ENCODE assay signal across 12 cellular contexts in genomic region chr6:40077315-40077714, GRCh38.
A peak's percentile ranks its signal among the peaks of the same experiment; 100 is the strongest.
DNase-seq lines count a peak whose midpoint lies in the region; ATAC-seq and TF ChIP-seq lines count a peak whose summit lies in the region.
"Had no signal": no experiment of that assay in that cellular context is flagged by ENCODE, and none has a peak within 500 bp of the region (broad histone marks: within the 10 kb centered on the region; RNA-seq: fewer than 3 reads in every experiment).

No MANE protein-coding gene starts in this region.

- H3K79me2 ChIP-seq in mammary epithelial cell (ENCODE audit: insufficient read depth, low read length) (no peaks in the 10 kb centered on the region), trophoblast cell (ENCODE audit: control insufficient read depth, insufficient read depth, low read length, poor library complexity) (no peaks in the 10 kb centered on the region)

- ATAC-seq in esophagus mucosa = peak; percentile 35
- ATAC-seq: GM23338 had no signal

- no peak overlapping the region for H3K18ac ChIP-seq in trophoblast cell (ENCODE audit: low read length)
- no peak overlapping the region for H3K18ac ChIP-seq in mesenchymal stem cell (ENCODE audit: low read depth in 1 of 2, low read length in 2 of 2)

- WGBS in mammary epithelial cell (ENCODE audit: low coverage, missing lambda C conversion rate) = 40% methylated on average over 2 of the region's 2 CpGs
- WGBS in trophoblast cell (ENCODE audit: extremely low coverage, insufficient coverage, insufficient read length) = no CpG with 5 or more reads among the region's 2 CpGs
- WGBS in mesenchymal stem cell = 45% methylated on average over 2 of the region's 2 CpGs

- H3K9me3 ChIP-seq in mammary epithelial cell (replicated peaks; ENCODE audit: insufficient read depth, low read length) (no peaks in the 10 kb centered on the region), trophoblast cell (ENCODE audit: insufficient read depth, low read depth, low read length) (no peaks in the 10 kb centered on the region), mesenchymal stem cell (ENCODE audit: control insufficient read depth, low read length) (no peaks in the 10 kb centered on the region)
- H3K9me3 ChIP-seq: BE2C, Caco-2 had no signal

- in situ Hi-C loops in mammary epithelial cell (cut with MboI; ENCODE audit: low sequenced_read_pairs in 2 of 2) = no loop called here

- H4K91ac ChIP-seq in trophoblast cell (ENCODE audit: low read depth, low read length) = no peak overlapping the region
- no peak overlapping the region for H4K91ac ChIP-seq in mesenchymal stem cell (ENCODE audit: low read length)

- H2BK12ac ChIP-seq in trophoblast cell (ENCODE audit: low read length) (no peak overlapping the region), mesenchymal stem cell (ENCODE audit: low read length in 2 of 2) (no peak overlapping the region)

- H3K4me3 ChIP-seq in mammary epithelial cell (replicated peaks in 1 of 3; ENCODE audit: insufficient read depth in 1 of 3, low read depth in 2 of 3, low read length in 3 of 3) (no peak overlapping the region), trophoblast cell (ENCODE audit: low read depth, low read length) (no peak overlapping the region), mesenchymal stem cell (ENCODE audit: insufficient read depth in 1 of 2, low read depth in 1 of 2, low read length in 2 of 2) (no peak overlapping the region)
- H3K4me3 ChIP-seq: GM23338 had no signal

- H3K9ac ChIP-seq in mammary epithelial cell (ENCODE audit: insufficient read depth, low read length) (no peak overlapping the region), trophoblast cell (ENCODE audit: low read length) (no peak overlapping the region), mesenchymal stem cell (ENCODE audit: low read length) (no peak overlapping the region)

- H2BK120ac ChIP-seq in trophoblast cell (ENCODE audit: insufficient read depth, low read length, poor library complexity) (no peak overlapping the region), mesenchymal stem cell (ENCODE audit: low read depth, low read length) (no peak overlapping the region)

- CTCF ChIA-PET in mammary epithelial cell (lab: Charles Lee; ENCODE audit: low non-redundant PET) = no interaction called here

- H4K8ac ChIP-seq in trophoblast cell (ENCODE audit: low read depth, low read length) = no peak overlapping the region
- no peak overlapping the region for H4K8ac ChIP-seq in mesenchymal stem cell (ENCODE audit: low read length)

- H3K27me3 ChIP-seq in mammary epithelial cell (ENCODE audit: insufficient read depth, low read length) (no peaks in the 10 kb centered on the region), trophoblast cell (ENCODE audit: insufficient read depth, low read length) (no peaks in the 10 kb centered on the region), mesenchymal stem cell (ENCODE audit: control insufficient read depth in 1 of 2, insufficient read depth in 1 of 2, low read length in 2 of 2) (no peaks in the 10 kb centered on the region)
- H3K27me3 ChIP-seq: BE2C had no signal

- H2AFZ ChIP-seq in mammary epithelial cell (ENCODE audit: low read depth, low read length) = peak overlapping the region; percentile 16
- no peak overlapping the region for H2AFZ ChIP-seq in trophoblast cell (ENCODE audit: insufficient read depth, low read length, poor library complexity)
- no peak overlapping the region for H2AFZ ChIP-seq in mesenchymal stem cell (ENCODE audit: low read depth, low read length)
- H2AFZ ChIP-seq: GM23338 had no signal

- intact Hi-C loops in mammary epithelial cell (cut with micrococcal nuclease) = no loop called here

- dilution Hi-C loops in mammary epithelial cell (cut with HindIII; ENCODE audit: low sequenced_read_pairs) = no loop called here

- H3K4ac ChIP-seq in trophoblast cell (ENCODE audit: low read depth, low read length) (no peak overlapping the region), mesenchymal stem cell (ENCODE audit: low read depth in 1 of 2, low read length in 2 of 2) (no peak overlapping the region)

- H3K4me1 ChIP-seq in mammary epithelial cell (ENCODE audit: insufficient read depth, low read length) (peaks cover 44% of the 10 kb centered on the region), trophoblast cell (ENCODE audit: control insufficient read depth in 1 of 2, insufficient read depth in 2 of 2, low read length in 2 of 2) (no peaks in the 10 kb centered on the region), mesenchymal stem cell (ENCODE audit: control insufficient read depth, insufficient read depth, low read depth, low read length) (no peaks in the 10 kb centered on the region)
- H3K4me1 ChIP-seq: BE2C, Caco-2 had no signal

- peak; percentile 11 for DNase-seq in HT1080 (ENCODE audit: low read depth)
- DNase-seq in mammary epithelial cell = peak; percentile 78
- DNase-seq in trophoblast cell = peak; percentile 46 to 75
- no peak for DNase-seq in mesenchymal stem cell
- DNase-seq in AG08395 (ENCODE audit: low spot score) = no peak
- DNase-seq: BE2C; C1 segment of cervical spinal cord; Caco-2; CD4-positive, CD25-positive, alpha-beta regulatory T cell; HCEC 1CT had no signal

- H2AK5ac ChIP-seq in trophoblast cell (ENCODE audit: low read length) (no peak overlapping the region), mesenchymal stem cell (ENCODE audit: low read length, severe bottlenecking) (no peak overlapping the region)

- BruUV-seq in mammary epithelial cell (replicated peaks; lab: Mats Ljungman, UMichigan) = no TSS peak

- no peak overlapping the region for H3K14ac ChIP-seq in trophoblast cell (ENCODE audit: low read length)
- H3K14ac ChIP-seq in mesenchymal stem cell (ENCODE audit: low read length in 2 of 2) = no peak overlapping the region

- H4K20me1 ChIP-seq in mammary epithelial cell (ENCODE audit: insufficient read depth, low read length) = no peaks in the 10 kb centered on the region

- H3K27ac ChIP-seq in mammary epithelial cell (ENCODE audit: insufficient read depth, low read depth, low read length) (peak overlapping the region; percentile 0), trophoblast cell (ENCODE audit: low read depth, low read length) (no peak overlapping the region), mesenchymal stem cell (ENCODE audit: low read length, poor library complexity, severe bottlenecking) (no peak overlapping the region)

- TF ChIP-seq CTCF in mammary epithelial cell (conservative IDR thresholded peaks at IDR 0.05 in 1 of 2, IDR thresholded peaks at IDR 0.05 in 1 of 2; ENCODE audit: extremely low read depth in 1 of 2, insufficient read depth in 1 of 2, low read depth in 1 of 2, low read length in 2 of 2) = no peak

- no peak overlapping the region for H3K23ac ChIP-seq in trophoblast cell (ENCODE audit: low read length)
- H3K23ac ChIP-seq in mesenchymal stem cell (ENCODE audit: low read length in 2 of 2) = no peak overlapping the region

- peak overlapping the region; percentile 66 for H3K4me2 ChIP-seq in mammary epithelial cell (ENCODE audit: insufficient read depth, low read depth, low read length)
- H3K4me2 ChIP-seq in trophoblast cell (ENCODE audit: low read length) = no peak overlapping the region
- no peak overlapping the region for H3K4me2 ChIP-seq in mesenchymal stem cell (ENCODE audit: low read length, poor library complexity, severe bottlenecking)
- H3K4me2 ChIP-seq: GM23338 had no signal

- H2BK5ac ChIP-seq in trophoblast cell (ENCODE audit: low read depth, low read length, poor library complexity) = no peak overlapping the region
- H2BK5ac ChIP-seq in mesenchymal stem cell (ENCODE audit: low read depth, low read length, poor library complexity, severe bottlenecking) = no peak overlapping the region

- H3K79me1 ChIP-seq in trophoblast cell (ENCODE audit: low read length) (no peaks in the 10 kb centered on the region), mesenchymal stem cell (replicated peaks; ENCODE audit: low read length, poor library complexity, severe bottlenecking) (no peaks in the 10 kb centered on the region)

- H3K36me3 ChIP-seq in mammary epithelial cell (ENCODE audit: insufficient read depth, low read length) (no peaks in the 10 kb centered on the region), trophoblast cell (ENCODE audit: control insufficient read depth in 1 of 2, insufficient read depth in 2 of 2, low read length in 2 of 2) (no peaks in the 10 kb centered on the region), mesenchymal stem cell (ENCODE audit: control insufficient read depth in 1 of 2, insufficient read depth in 2 of 2, low read depth in 1 of 2, low read length in 2 of 2) (no peaks in the 10 kb centered on the region)
- H3K36me3 ChIP-seq: BE2C had no signal

- no peak overlapping the region for H4K12ac ChIP-seq in trophoblast cell (ENCODE audit: low read depth, low read length)

- no peak overlapping the region for H2BK15ac ChIP-seq in mesenchymal stem cell (ENCODE audit: low read depth, poor library complexity, severe bottlenecking)

Comparison
In these comparisons a context has a peak if more than half of its experiments do, and no peak if none do; other contexts are left out.
1. DNase-seq: peak in HT1080 (single experiment), mammary epithelial cell (single experiment) and trophoblast cell (2 of 2); none in mesenchymal stem cell (single experiment) and AG08395 (single experiment).